In genomic region chr1:85062425-85063026, GRCh38 we compare ENCODE assay signal across 9 cellular contexts. TPM values are rescaled to one million over a fixed set of nuclear protein-coding genes. Genes with fewer than 3 reads are reported as not detected.
DNase-seq lines count a peak whose midpoint lies in the region; ATAC-seq and TF ChIP-seq lines count a peak whose summit lies in the region.
"Had no signal": no experiment of that assay in that cellular context is flagged by ENCODE, and none has a peak within 500 bp of the region (broad histone marks: within the 10 kb centered on the region; RNA-seq: fewer than 3 reads in every experiment).

No MANE protein-coding gene starts in this region.

- in situ Hi-C loops in Panc1 (cut with HindIII; ENCODE audit: low pct_unique_long_range_greater_than_20kb, low sequenced_read_pairs), result no loop called here

- no peak for TF ChIP-seq CTCF in Panc1 (IDR thresholded peaks at IDR 0.05)
- TF ChIP-seq CTCF in fibroblast of lung (conservative IDR thresholded peaks at IDR 0.05 in 1 of 2, IDR thresholded peaks at IDR 0.05 in 1 of 2; ENCODE audit: low read depth in 1 of 2, low read length in 2 of 2), result no peak
- no peak for TF ChIP-seq CTCF in retinal pigment epithelial cell (conservative IDR thresholded peaks at IDR 0.05; ENCODE audit: low read depth, low read length)

- H3K36me3 ChIP-seq in Panc1 (ENCODE audit: control insufficient read depth, insufficient read depth, low read length) (no peaks in the 10 kb centered on the region), fibroblast of lung (ENCODE audit: control insufficient read depth, insufficient read depth, low read length) (no peaks in the 10 kb centered on the region)

- POLR2A ChIA-PET in Panc1 (lab: Charles Lee), result interaction anchor here (0.6 kb wide), 3 partner anchors 10 to 423 kb away, joined by 3 to 7 read pairs (median 3); no protein-coding TSS in a partner anchor

- no TSS peak for BruUV-seq in Panc1 (replicated peaks; lab: Mats Ljungman, UMichigan)

- H3K4me1 ChIP-seq in Panc1 (ENCODE audit: control insufficient read depth, insufficient read depth, low read length) (peaks cover 10% of the 10 kb centered on the region; the same call in 1 of the 2 replicates), fibroblast of lung (ENCODE audit: control insufficient read depth, extremely low read depth, insufficient read depth, low read length) (no peaks in the 10 kb centered on the region)

- ATAC-seq in GM19025 (IDR thresholded peaks at IDR 0.05; ENCODE audit: low read depth, unreplicated experiment) (peak; percentile 1), Panc1 (peak; percentile 18), GM21619 (IDR thresholded peaks at IDR 0.05; ENCODE audit: unreplicated experiment) (no peak)

- H3K4me3 ChIP-seq in Panc1 (ENCODE audit: low read depth in 2 of 2, low read length in 2 of 2) (peak overlapping the region; percentile 60 to 71), fibroblast of lung (replicated peaks in 1 of 4; ENCODE audit: control extremely low read depth in 1 of 4, insufficient read depth in 1 of 4, low read depth in 3 of 4, low read length in 4 of 4) (peak overlapping the region; percentile 36 to 74 (median 58)), retinal pigment epithelial cell (ENCODE audit: low read length) (peak overlapping the region; percentile 71)

- H2AFZ ChIP-seq in fibroblast of lung (ENCODE audit: low read length), result peak overlapping the region; percentile 75

- H3K27ac ChIP-seq in Panc1 (ENCODE audit: low read length) (peak overlapping the region; percentile 7; the same call in 1 of the 2 replicates), fibroblast of lung (ENCODE audit: insufficient read depth, low read length) (peak overlapping the region; percentile 83)

- CTCF ChIA-PET in Panc1 (lab: Charles Lee), result interaction anchor here (0.6 to 1.2 kb wide), 3 partner anchors 118 to 1367 kb away, joined by 4 to 7 read pairs (median 5); partner anchors contain the start of gene C1orf52

- H3K27me3 ChIP-seq in Panc1 (ENCODE audit: control insufficient read depth, insufficient read depth, low read length) (peaks cover 10% of the 10 kb centered on the region; the same call in 1 of the 2 replicates), fibroblast of lung (ENCODE audit: control insufficient read depth, insufficient read depth, low read length) (no peaks in the 10 kb centered on the region)

- H3K9ac ChIP-seq in fibroblast of lung (ENCODE audit: insufficient read depth, low read length), result peak overlapping the region; percentile 33

- DNase-seq in Panc1 (ENCODE audit: low read depth, low spot score) (no peak), fibroblast of lung (ENCODE audit: low read depth in 2 of 2) (no peak), retinal pigment epithelial cell (ENCODE audit: low read depth) (no peak), NCI-H446 (lab: John Stamatoyannopoulos, UW) (no peak), NCI-H1417 (lab: John Stamatoyannopoulos, UW) (no peak), amniotic stem cell (lab: John Stamatoyannopoulos, UW) (no peak)

- intact Hi-C loops in Panc1 (cut with micrococcal nuclease; ENCODE audit: unreplicated experiment), result no loop called here

- no peaks in the 10 kb centered on the region for H3K79me2 ChIP-seq in fibroblast of lung (ENCODE audit: control insufficient read depth, insufficient read depth, low read length)

- H3K4me2 ChIP-seq in fibroblast of lung (ENCODE audit: extremely low read depth, insufficient read depth, low read length), result peak overlapping the region; percentile 89

- no peaks in the 10 kb centered on the region for H4K20me1 ChIP-seq in fibroblast of lung (ENCODE audit: control insufficient read depth, extremely low read depth, insufficient read depth, low read length)

- no peaks in the 10 kb centered on the region for H3K9me3 ChIP-seq in Panc1 (ENCODE audit: control insufficient read depth, insufficient read depth, low read depth, low read length)
- H3K9me3 ChIP-seq in fibroblast of lung (ENCODE audit: control insufficient read depth, insufficient read depth, low read depth, low read length), result no peaks in the 10 kb centered on the region

RNA-seq across cellular contexts. Expression of gene MCOLN3, which starts 14.2 kb away (rescaled TPM):
- total RNA-seq in Panc1 (2021; ENCODE audit: unreplicated experiment), result 14.2 TPM
- 3.3 TPM for polyA plus RNA-seq in Panc1 (2012; ENCODE audit: insufficient read length)
- total RNA-seq in fibroblast of lung, result 2.1 and 2.5 TPM in 2 replicates
- polyA plus RNA-seq in fibroblast of lung, result 1.7 and 2.7 TPM in 2 replicates
- polyA plus RNA-seq in fibroblast of lung (2012), result 0.83 and 1.2 TPM in 2 replicates
- 0.71 TPM in 1 of 2 replicates, not detected in the other for polyA minus RNA-seq in fibroblast of lung (ENCODE audit: low replicate concordance)
- total RNA-seq: lung microvascular endothelial cell had no signal
